Comparison of ENCODE assay signal across 11 cellular contexts in genomic region chr2:158460632-158461297, GRCh38. TPM values are rescaled to one million over a fixed set of nuclear protein-coding genes. Genes with fewer than 3 reads are reported as not detected.
DNase-seq lines count a peak whose midpoint lies in the region; ATAC-seq, FAIRE-seq and TF ChIP-seq lines count a peak whose summit lies in the region.
"Had no signal": no experiment of that assay in that cellular context is flagged by ENCODE, and none has a peak within 500 bp of the region (broad histone marks: within the 10 kb centered on the region; RNA-seq: fewer than 3 reads in every experiment).

No MANE protein-coding gene starts in this region.

- 88% methylated on average over 3 of the region's 3 CpGs for WGBS in SK-N-SH (ENCODE audit: low lambda C conversion rate)
- 21 to 42% methylated on average over 3 of the region's 3 CpGs for WGBS in esophagus squamous epithelium, 2 donors
- WGBS in small intestine, 3 donors: 35 to 60% (median 55%) methylated on average over 3 of the region's 3 CpGs

- H2AFZ ChIP-seq in SK-N-SH (ENCODE audit: low read depth) (no peak overlapping the region), OCI-LY7 (ENCODE audit: low read length) (no peak overlapping the region)

- no peak overlapping the region for H3K9ac ChIP-seq in SK-N-SH

- H3K27me3 ChIP-seq in SK-N-SH (ENCODE audit: insufficient read depth) (no peaks in the 10 kb centered on the region), esophagus squamous epithelium (no peaks in the 10 kb centered on the region), small intestine (ENCODE audit: control insufficient read depth in 2 of 2, insufficient read depth in 2 of 2, low read length in 2 of 2) (no peaks in the 10 kb centered on the region), vagina (no peaks in the 10 kb centered on the region)
- H3K27me3 ChIP-seq: transverse colon had no signal

- H3K4me3 ChIP-seq in SK-N-SH (ENCODE audit: low read depth in 2 of 2, low read length in 1 of 2) (no peak overlapping the region), OCI-LY7 (ENCODE audit: low read depth, low read length, poor library complexity, severe bottlenecking) (no peak overlapping the region), esophagus squamous epithelium (peak overlapping the region in 1 of 4 donors; percentile 9), small intestine (ENCODE audit: low read depth in 1 of 2, low read length in 2 of 2) (no peak overlapping the region), vagina (no peak overlapping the region)
- H3K4me3 ChIP-seq: transverse colon had no signal

- TF ChIP-seq RAD21 in SK-N-SH (IDR thresholded peaks at IDR 0.05; ENCODE audit: low read length): 0 out of 2 replicates have a peak, but pooled peaks have one; percentile 13

- FAIRE-seq in small intestine (lab: Jason Lieb, UNC): no peak

- BruUV-seq in OCI-LY7 (replicated peaks; lab: Mats Ljungman, UMichigan): no TSS peak

- POLR2A ChIA-PET in SK-N-SH (lab: Yijun Ruan, JAX): no interaction called here
- POLR2A ChIA-PET in OCI-LY7 (lab: Charles Lee): interaction anchor here (0.8 to 0.9 kb wide), 2 partner anchors 13 to 1048 kb away, joined by 3 read pairs; no protein-coding TSS in a partner anchor

- CTCF ChIA-PET in SK-N-SH (lab: Yijun Ruan, JAX): interaction anchor here (1.0 to 7.4 kb wide), 5 partner anchors 40 to 426 kb away, joined by 3 to 61 read pairs (median 4); no protein-coding TSS in a partner anchor
- CTCF ChIA-PET in OCI-LY7 (lab: Charles Lee; ENCODE audit: unreplicated experiment): no interaction called here

- H3K9me3 ChIP-seq in SK-N-SH: no peaks in the 10 kb centered on the region
- H3K9me3 ChIP-seq in OCI-LY7 (ENCODE audit: low read length): no peaks in the 10 kb centered on the region
- no peaks in the 10 kb centered on the region for H3K9me3 ChIP-seq in esophagus squamous epithelium
- H3K9me3 ChIP-seq in small intestine (ENCODE audit: control insufficient read depth, low read depth): no peaks in the 10 kb centered on the region
- no peaks in the 10 kb centered on the region for H3K9me3 ChIP-seq in vagina
- H3K9me3 ChIP-seq: transverse colon had no signal

- peaks cover 13% of the 10 kb centered on the region; the same call in 1 of the 2 replicates for H4K20me1 ChIP-seq in SK-N-SH (ENCODE audit: insufficient read depth)
- peaks cover 47% of the 10 kb centered on the region for H4K20me1 ChIP-seq in OCI-LY7 (ENCODE audit: insufficient read depth, low read length)

- no peak for TF ChIP-seq POLR2A in esophagus squamous epithelium (IDR thresholded peaks at IDR 0.05)
- no peak for TF ChIP-seq POLR2A in vagina (IDR thresholded peaks at IDR 0.05)

- H3K4me2 ChIP-seq in SK-N-SH (no peak overlapping the region), OCI-LY7 (ENCODE audit: low read length) (no peak overlapping the region)

- no peak for DNase-seq in SK-N-SH
- DNase-seq in OCI-LY7 (ENCODE audit: low spot score): no peak
- no peak for DNase-seq in esophagus squamous epithelium (lab: John Stamatoyannopoulos, UW)
- peak; percentile 27 for DNase-seq in small intestine
- DNase-seq in vagina (ENCODE audit: extremely low spot score in 2 of 2): no peak
- DNase-seq in SW480 (ENCODE audit: low spot score): no peak
- DNase-seq: NCI-H2081, occipital lobe, transverse colon had no signal

- H3K9me2 ChIP-seq in SK-N-SH: no peaks in the 10 kb centered on the region
- no peaks in the 10 kb centered on the region for H3K9me2 ChIP-seq in OCI-LY7 (ENCODE audit: insufficient read depth, low read length)

- H3K79me2 ChIP-seq in SK-N-SH (ENCODE audit: insufficient read depth): peaks cover 78% of the 10 kb centered on the region
- H3K79me2 ChIP-seq in OCI-LY7 (ENCODE audit: insufficient read depth, low read depth, low read length): peaks cover 40% of the 10 kb centered on the region

- H3K4me1 ChIP-seq in SK-N-SH (ENCODE audit: control insufficient read depth in 1 of 2, insufficient read depth in 2 of 2, low read depth in 1 of 2, low read length in 1 of 2) (peaks cover 18 to 23% of the 10 kb centered on the region in 2 experiments; a peak in 3 of 4 replicates), OCI-LY7 (ENCODE audit: insufficient read depth, low read length, poor library complexity, severe bottlenecking) (peaks cover 23% of the 10 kb centered on the region), esophagus squamous epithelium (peaks cover 4 to 67% (median 5%) of the 10 kb centered on the region in 3 donors), small intestine (ENCODE audit: control insufficient read depth in 2 of 2, insufficient read depth in 1 of 2, low read depth in 1 of 2, low read length in 1 of 2) (peaks cover 0 to 4% of the 10 kb centered on the region in 2 donors), vagina (peaks cover 44% of the 10 kb centered on the region)

- H3K27ac ChIP-seq in SK-N-SH (ENCODE audit: low read depth in 2 of 2, low read length in 1 of 2): no peak overlapping the region
- no peak overlapping the region for H3K27ac ChIP-seq in OCI-LY7 (ENCODE audit: low read depth, low read length, poor library complexity, severe bottlenecking)
- no peak overlapping the region for H3K27ac ChIP-seq in esophagus squamous epithelium
- H3K27ac ChIP-seq in small intestine (ENCODE audit: low read depth in 1 of 2, low read length in 1 of 2): no peak overlapping the region
- no peak overlapping the region for H3K27ac ChIP-seq in vagina
- H3K27ac ChIP-seq: transverse colon had no signal

- no peak for TF ChIP-seq EP300 in SK-N-SH (IDR thresholded peaks at IDR 0.05; ENCODE audit: borderline replicate concordance in 1 of 2, low read depth in 1 of 2, low read length in 1 of 2)

- ATAC-seq in SK-N-SH treated with all-trans-retinoic acid at 6 μM for 48 hours: no peak
- no peak for ATAC-seq in GM19035 (IDR thresholded peaks at IDR 0.05; ENCODE audit: unreplicated experiment)

- peaks cover 9% of the 10 kb centered on the region for H3F3A ChIP-seq in SK-N-SH (replicated peaks; ENCODE audit: insufficient read depth)

- H3K36me3 ChIP-seq in SK-N-SH (replicated peaks in 1 of 2; ENCODE audit: control insufficient read depth in 1 of 2, insufficient read depth in 2 of 2, low read length in 1 of 2) (no peaks in the 10 kb centered on the region), OCI-LY7 (ENCODE audit: insufficient read depth, low read length) (no peaks in the 10 kb centered on the region), esophagus squamous epithelium (no peaks in the 10 kb centered on the region), small intestine (ENCODE audit: control insufficient read depth in 2 of 2, insufficient read depth in 2 of 2, low read length in 2 of 2) (no peaks in the 10 kb centered on the region), vagina (no peaks in the 10 kb centered on the region)
- H3K36me3 ChIP-seq: transverse colon had no signal

- intact Hi-C loops in OCI-LY7 (cut with micrococcal nuclease; ENCODE audit: unreplicated experiment): no loop called here
- intact Hi-C loops in esophagus squamous epithelium (cut with DNase I): no loop called here
- intact Hi-C loops in vagina (cut with DNase I): no loop called here

- TF ChIP-seq CTCF in SK-N-SH (IDR thresholded peaks at IDR 0.05) (peak; percentile 23; the same call in 1 of the 2 replicates), OCI-LY7 (conservative IDR thresholded peaks at IDR 0.05; ENCODE audit: low read length) (0 out of 2 replicates have a peak, but pooled peaks have one; percentile 23), esophagus squamous epithelium (IDR thresholded peaks at IDR 0.05) (peak in 4 of 6 experiments; percentile 14 to 29 (median 16)), vagina (IDR thresholded peaks at IDR 0.05) (no peak)

TF ChIP-seq in SK-N-SH, 30 proteins besides CTCF, POLR2A, EP300 and RAD21 (continues in another document):
- TF ChIP-seq JUND (IDR thresholded peaks at IDR 0.05): no peak
- no peak for TF ChIP-seq NFIC (IDR thresholded peaks at IDR 0.05; ENCODE audit: borderline replicate concordance)
- no peak for TF ChIP-seq TCF12 (IDR thresholded peaks at IDR 0.05)
- TF ChIP-seq FOXJ3 (CRISPR knock-in tag; IDR thresholded peaks at IDR 0.05): no peak
- TF ChIP-seq EZH2phosphoT487 (IDR thresholded peaks at IDR 0.05; ENCODE audit: borderline replicate concordance, low read depth): no peak

TF ChIP-seq in SK-N-SH treated with all-trans-retinoic acid at 6 μM for 48 hours, 23 proteins besides CTCF, POLR2A, EP300 and RAD21:
- TF ChIP-seq ZFP30 (CRISPR knock-in tag; IDR thresholded peaks at IDR 0.05) (no peak), ISL1 (CRISPR knock-in tag; IDR thresholded peaks at IDR 0.05) (no peak), OSR1 (CRISPR knock-in tag; IDR thresholded peaks at IDR 0.05) (no peak), ZFP3 (CRISPR knock-in tag; IDR thresholded peaks at IDR 0.05) (no peak), CSDC2 (CRISPR knock-in tag; IDR thresholded peaks at IDR 0.05) (no peak), RARB (CRISPR knock-in tag; IDR thresholded peaks at IDR 0.05) (no peak), BACH2 (CRISPR knock-in tag; IDR thresholded peaks at IDR 0.05; ENCODE audit: borderline replicate concordance) (no peak), TOX (CRISPR knock-in tag; IDR thresholded peaks at IDR 0.05; ENCODE audit: borderline replicate concordance) (no peak)

RNA-seq across cellular contexts. Expression of gene PKP4, which starts 4.0 kb away (rescaled TPM):
- polyA plus RNA-seq in SK-N-SH (2012; rRNA removed): 10.9 and 13.8 TPM in 2 replicates
- 8.1 and 9.4 TPM in 2 replicates for polyA plus RNA-seq in SK-N-SH (2012; cell fraction: cytosol; rRNA removed)
- polyA plus RNA-seq in SK-N-SH (2012; cell fraction: nucleus; rRNA removed): 25.1 and 36.3 TPM in 2 replicates
- 58.5 and 68.7 TPM in 2 replicates for total RNA-seq in OCI-LY7 (2014; rRNA removed; shearing (Covaris generic))
- 73.2 and 81.8 TPM in 2 replicates for total RNA-seq in OCI-LY7 (2022)
- total RNA-seq in esophagus squamous epithelium: 10 to 100 TPM; 36.3 to 77.1 (median 46.6) TPM
- polyA plus RNA-seq in small intestine: 10 to 100 TPM; 16.8 to 24.1 (median 22.4) TPM
- 71.5 TPM for total RNA-seq in vagina

RNA-seq across cellular contexts. Expression of gene CCDC148, which starts 4.2 kb away (rescaled TPM):
- 0.18 TPM in 1 of 2 replicates, not detected in the other for polyA plus RNA-seq in SK-N-SH (2012; rRNA removed)
- 0.14 and 0.21 TPM in 2 replicates for polyA plus RNA-seq in SK-N-SH (2012; cell fraction: cytosol; rRNA removed)
- 0.08 and 0.46 TPM in 2 replicates for polyA plus RNA-seq in SK-N-SH (2012; cell fraction: nucleus; rRNA removed)
- total RNA-seq in OCI-LY7 (2014; rRNA removed; shearing (Covaris generic)): 0.19 and 1.1 TPM in 2 replicates
- total RNA-seq in OCI-LY7 (2022): 0.99 and 2.0 TPM in 2 replicates
- under 1 TPM in 2 of 4 donors, not detected in 2; 0.19 to 0.31 TPM for total RNA-seq in esophagus squamous epithelium
- polyA plus RNA-seq in small intestine: under 1 TPM in 1 of 3 donors, not detected in 2; 0.09 TPM
- not detected for total RNA-seq in vagina

Comparison
In these comparisons a context has a peak if more than half of its experiments do, and no peak if none do; other contexts are left out.
1. CTCF ChIP-seq: peak in SK-N-SH (single experiment), OCI-LY7 (single experiment) and esophagus squamous epithelium (4 of 6); none in vagina (0 of 3).